In the genomic region with DNA sequence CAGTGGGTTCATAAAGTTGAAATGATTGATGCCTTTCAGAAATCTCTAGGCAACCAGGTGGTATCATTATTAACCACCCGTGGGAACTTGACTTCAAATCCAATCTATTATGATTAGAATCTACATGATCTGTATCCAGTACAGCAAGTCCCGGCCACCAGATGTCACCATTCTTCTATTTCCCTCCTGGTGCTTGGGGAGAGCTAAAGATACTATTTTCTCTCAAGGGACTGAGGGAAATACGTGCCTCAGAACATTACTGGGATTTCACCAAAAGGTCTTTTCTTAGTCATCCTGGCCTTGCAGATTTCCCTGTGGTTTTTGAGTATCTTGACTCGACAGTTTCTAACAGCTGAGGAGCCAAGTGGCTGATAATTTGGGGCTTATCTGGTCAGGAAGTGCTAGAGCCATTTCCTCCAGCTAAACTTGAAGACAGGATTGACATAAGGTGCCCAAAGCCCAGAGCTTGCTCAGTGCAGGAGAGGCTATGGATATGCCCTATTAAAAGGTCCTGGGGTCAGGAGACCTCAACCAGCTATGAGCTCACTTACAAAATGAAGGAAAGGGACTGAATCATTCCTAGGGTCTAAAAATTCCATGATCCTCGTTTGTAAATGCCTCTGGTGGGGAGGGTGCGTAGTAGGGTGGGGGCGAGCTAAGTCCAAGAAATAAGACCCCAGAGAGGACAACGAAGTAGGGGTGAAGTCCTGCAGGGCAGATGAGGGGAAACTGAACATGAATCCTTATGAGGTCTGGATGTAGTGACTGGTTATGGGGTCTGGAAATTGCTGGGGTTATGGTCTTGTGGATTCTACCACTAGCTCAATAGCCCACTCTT, we compare ENCODE assay signal across 1 cellular context.
TF ChIP-seq lines count a peak whose summit lies in the region.

No MANE protein-coding gene starts in this region.

TF ChIP-seq in HepG2, 621 proteins besides CTCF, POLR2A, EP300 and RAD21 (continued from another document):
- TF ChIP-seq FOXA1 (IDR thresholded peaks at IDR 0.05) (no peak), FOXA1 (CRISPR knock-in tag; IDR thresholded peaks at IDR 0.05) (no peak), KMT2A (CRISPR knock-in tag; IDR thresholded peaks at IDR 0.05) (peak; percentile 60; the same call in 1 of the 2 replicates), AGO2 (optimal IDR thresholded peaks at IDR 0.05; ENCODE audit: low read depth, low read length) (no peak), NBN (conservative IDR thresholded peaks at IDR 0.05) (no peak), ZFP36 (IDR thresholded peaks at IDR 0.05; ENCODE audit: borderline replicate concordance, low read depth, low read length, partially characterized antibody) (no peak), PPARG (CRISPR knock-in tag; conservative IDR thresholded peaks at IDR 0.05) (0 out of 2 replicates have a peak, but pooled peaks have one; percentile 12), ZNF12 (CRISPR knock-in tag; IDR thresholded peaks at IDR 0.05) (no peak), ZFP90 (CRISPR knock-in tag; IDR thresholded peaks at IDR 0.05; ENCODE audit: borderline replicate concordance) (no peak), ZNF629 (CRISPR knock-in tag; conservative IDR thresholded peaks at IDR 0.05) (no peak)
- TF ChIP-seq, protein P1, sequence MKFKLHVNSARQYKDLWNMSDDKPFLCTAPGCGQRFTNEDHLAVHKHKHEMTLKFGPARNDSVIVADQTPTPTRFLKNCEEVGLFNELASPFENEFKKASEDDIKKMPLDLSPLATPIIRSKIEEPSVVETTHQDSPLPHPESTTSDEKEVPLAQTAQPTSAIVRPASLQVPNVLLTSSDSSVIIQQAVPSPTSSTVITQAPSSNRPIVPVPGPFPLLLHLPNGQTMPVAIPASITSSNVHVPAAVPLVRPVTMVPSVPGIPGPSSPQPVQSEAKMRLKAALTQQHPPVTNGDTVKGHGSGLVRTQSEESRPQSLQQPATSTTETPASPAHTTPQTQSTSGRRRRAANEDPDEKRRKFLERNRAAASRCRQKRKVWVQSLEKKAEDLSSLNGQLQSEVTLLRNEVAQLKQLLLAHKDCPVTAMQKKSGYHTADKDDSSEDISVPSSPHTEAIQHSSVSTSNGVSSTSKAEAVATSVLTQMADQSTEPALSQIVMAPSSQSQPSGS (CRISPR knock-in tag; IDR thresholded peaks at IDR 0.05), result 0 out of 2 replicates have a peak, but pooled peaks have one; percentile 22
- TF ChIP-seq, protein P2, sequence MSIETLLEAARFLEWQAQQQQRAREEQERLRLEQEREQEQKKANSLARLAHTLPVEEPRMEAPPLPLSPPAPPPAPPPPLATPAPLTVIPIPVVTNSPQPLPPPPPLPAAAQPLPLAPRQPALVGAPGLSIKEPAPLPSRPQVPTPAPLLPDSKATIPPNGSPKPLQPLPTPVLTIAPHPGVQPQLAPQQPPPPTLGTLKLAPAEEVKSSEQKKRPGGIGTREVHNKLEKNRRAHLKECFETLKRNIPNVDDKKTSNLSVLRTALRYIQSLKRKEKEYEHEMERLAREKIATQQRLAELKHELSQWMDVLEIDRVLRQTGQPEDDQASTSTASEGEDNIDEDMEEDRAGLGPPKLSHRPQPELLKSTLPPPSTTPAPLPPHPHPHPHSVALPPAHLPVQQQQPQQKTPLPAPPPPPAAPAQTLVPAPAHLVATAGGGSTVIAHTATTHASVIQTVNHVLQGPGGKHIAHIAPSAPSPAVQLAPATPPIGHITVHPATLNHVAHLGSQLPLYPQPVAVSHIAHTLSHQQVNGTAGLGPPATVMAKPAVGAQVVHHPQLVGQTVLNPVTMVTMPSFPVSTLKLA (IDR thresholded peaks at IDR 0.05), result no peak
- TF ChIP-seq, protein P3, sequence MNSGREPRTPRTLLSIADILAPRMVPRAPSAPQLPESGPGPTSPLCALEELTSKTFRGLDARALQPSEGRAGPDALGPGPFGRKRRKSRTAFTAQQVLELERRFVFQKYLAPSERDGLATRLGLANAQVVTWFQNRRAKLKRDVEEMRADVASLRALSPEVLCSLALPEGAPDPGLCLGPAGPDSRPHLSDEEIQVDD (CRISPR knock-in tag; IDR thresholded peaks at IDR 0.05; ENCODE audit: borderline replicate concordance), result no peak
- TF ChIP-seq, protein P4, sequence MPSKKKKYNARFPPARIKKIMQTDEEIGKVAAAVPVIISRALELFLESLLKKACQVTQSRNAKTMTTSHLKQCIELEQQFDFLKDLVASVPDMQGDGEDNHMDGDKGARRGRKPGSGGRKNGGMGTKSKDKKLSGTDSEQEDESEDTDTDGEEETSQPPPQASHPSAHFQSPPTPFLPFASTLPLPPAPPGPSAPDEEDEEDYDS (CRISPR knock-in tag; IDR thresholded peaks at IDR 0.05), result peak; percentile 34; the same call in 1 of the 2 replicates
- TF ChIP-seq, protein P5, sequence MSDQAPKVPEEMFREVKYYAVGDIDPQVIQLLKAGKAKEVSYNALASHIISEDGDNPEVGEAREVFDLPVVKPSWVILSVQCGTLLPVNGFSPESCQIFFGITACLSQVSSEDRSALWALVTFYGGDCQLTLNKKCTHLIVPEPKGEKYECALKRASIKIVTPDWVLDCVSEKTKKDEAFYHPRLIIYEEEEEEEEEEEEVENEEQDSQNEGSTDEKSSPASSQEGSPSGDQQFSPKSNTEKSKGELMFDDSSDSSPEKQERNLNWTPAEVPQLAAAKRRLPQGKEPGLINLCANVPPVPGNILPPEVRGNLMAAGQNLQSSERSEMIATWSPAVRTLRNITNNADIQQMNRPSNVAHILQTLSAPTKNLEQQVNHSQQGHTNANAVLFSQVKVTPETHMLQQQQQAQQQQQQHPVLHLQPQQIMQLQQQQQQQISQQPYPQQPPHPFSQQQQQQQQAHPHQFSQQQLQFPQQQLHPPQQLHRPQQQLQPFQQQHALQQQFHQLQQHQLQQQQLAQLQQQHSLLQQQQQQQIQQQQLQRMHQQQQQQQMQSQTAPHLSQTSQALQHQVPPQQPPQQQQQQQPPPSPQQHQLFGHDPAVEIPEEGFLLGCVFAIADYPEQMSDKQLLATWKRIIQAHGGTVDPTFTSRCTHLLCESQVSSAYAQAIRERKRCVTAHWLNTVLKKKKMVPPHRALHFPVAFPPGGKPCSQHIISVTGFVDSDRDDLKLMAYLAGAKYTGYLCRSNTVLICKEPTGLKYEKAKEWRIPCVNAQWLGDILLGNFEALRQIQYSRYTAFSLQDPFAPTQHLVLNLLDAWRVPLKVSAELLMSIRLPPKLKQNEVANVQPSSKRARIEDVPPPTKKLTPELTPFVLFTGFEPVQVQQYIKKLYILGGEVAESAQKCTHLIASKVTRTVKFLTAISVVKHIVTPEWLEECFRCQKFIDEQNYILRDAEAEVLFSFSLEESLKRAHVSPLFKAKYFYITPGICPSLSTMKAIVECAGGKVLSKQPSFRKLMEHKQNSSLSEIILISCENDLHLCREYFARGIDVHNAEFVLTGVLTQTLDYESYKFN (CRISPR knock-in tag; conservative IDR thresholded peaks at IDR 0.05), result 0 out of 2 replicates have a peak, but pooled peaks have one; percentile 15
